ENCODE assay signal across 8 cellular contexts in genomic region chr19:2962018-2962670, GRCh38. TPM values are rescaled to one million over a fixed set of nuclear protein-coding genes. Genes with fewer than 3 reads are reported as not detected.
A peak's percentile ranks its signal among the peaks of the same experiment; 100 is the strongest.
DNase-seq lines count a peak whose midpoint lies in the region; ATAC-seq and TF ChIP-seq lines count a peak whose summit lies in the region.

No MANE protein-coding gene starts in this region.

- H3K4me2 ChIP-seq in OCI-LY3 (ENCODE audit: low read length), result 0 out of 2 replicates have a peak overlapping the region, but pooled peaks have one; percentile 1

- H3K79me2 ChIP-seq in OCI-LY3 (ENCODE audit: low read length), result no peaks in the 10 kb centered on the region

- TF ChIP-seq CTCF in OCI-LY3 (IDR thresholded peaks at IDR 0.05; ENCODE audit: low read depth, low read length) (peak; percentile 97), osteocyte (IDR thresholded peaks at IDR 0.05) (peak; percentile 81)

- DNase-seq in DMS153 treated with DMSO at 0.1 percent for 48 hours (lab: John Stamatoyannopoulos, UW; ENCODE audit: unreplicated experiment), result peak; percentile 61
- peak; percentile 87 for DNase-seq in KBM-7
- DNase-seq in foreskin melanocyte, result peak; percentile 62
- DNase-seq in osteocyte (ENCODE audit: extremely low spot score, unreplicated experiment), result peak; percentile 86

- no peaks in the 10 kb centered on the region for H3K9me3 Mint-ChIP-seq in activated T-helper 17 cell treated with anti-CD3 and anti-CD28 coated beads, Interleukin-2, amount 50 U/mL, for 72 hours
- H3K9me3 Mint-ChIP-seq in osteocyte (ENCODE audit: unreplicated experiment), result no peaks in the 10 kb centered on the region

- no peak overlapping the region for H3K27ac ChIP-seq in OCI-LY3 (ENCODE audit: low read length)

- no peaks in the 10 kb centered on the region for H4K20me1 ChIP-seq in OCI-LY3 (ENCODE audit: insufficient read depth, low read length)

- peak overlapping the region; percentile 40 for H3K27ac Mint-ChIP-seq in activated T-helper 17 cell treated with anti-CD3 and anti-CD28 coated beads, Interleukin-2, amount 50 U/mL, for 72 hours
- H3K27ac Mint-ChIP-seq in osteocyte (ENCODE audit: unreplicated experiment), result no peak overlapping the region

- H3K36me3 ChIP-seq in OCI-LY3 (replicated peaks; ENCODE audit: low read depth, low read length), result no peaks in the 10 kb centered on the region

- H3K4me3 Mint-ChIP-seq in activated T-helper 17 cell treated with anti-CD3 and anti-CD28 coated beads, Interleukin-2, amount 50 U/mL, for 72 hours, result no peak overlapping the region
- H3K4me3 Mint-ChIP-seq in osteocyte (ENCODE audit: unreplicated experiment), result peak overlapping the region; percentile 44

- in situ Hi-C loops in KBM-7 (cut with MboI; ENCODE audit: low pct_unique_long_range_greater_than_20kb, low sequenced_read_pairs), result no loop called here

- H3K4me1 Mint-ChIP-seq in activated T-helper 17 cell treated with anti-CD3 and anti-CD28 coated beads, Interleukin-2, amount 50 U/mL, for 72 hours, result no peaks in the 10 kb centered on the region
- peaks cover 5% of the 10 kb centered on the region for H3K4me1 Mint-ChIP-seq in osteocyte (ENCODE audit: unreplicated experiment)

- no peak overlapping the region for H3K9ac ChIP-seq in OCI-LY3 (ENCODE audit: low read length)

- no peaks in the 10 kb centered on the region for H3K4me1 ChIP-seq in OCI-LY3 (ENCODE audit: low read length)

- no peaks in the 10 kb centered on the region for H3K27me3 Mint-ChIP-seq in activated T-helper 17 cell treated with anti-CD3 and anti-CD28 coated beads, Interleukin-2, amount 50 U/mL, for 72 hours
- peaks cover 7% of the 10 kb centered on the region for H3K27me3 Mint-ChIP-seq in osteocyte (ENCODE audit: unreplicated experiment)

- no peak overlapping the region for H3K4me3 ChIP-seq in OCI-LY3 (ENCODE audit: low read length)

- H3K36me3 Mint-ChIP-seq in activated T-helper 17 cell treated with anti-CD3 and anti-CD28 coated beads, Interleukin-2, amount 50 U/mL, for 72 hours (ENCODE audit: low read depth), result no peaks in the 10 kb centered on the region
- H3K36me3 Mint-ChIP-seq in osteocyte (ENCODE audit: unreplicated experiment), result no peaks in the 10 kb centered on the region

- peak; percentile 88 for ATAC-seq in activated T-helper 17 cell treated with anti-CD3 and anti-CD28 coated beads, Interleukin-2, amount 50 U/mL, for 72 hours (replicated peaks)
- ATAC-seq in GM21526 (IDR thresholded peaks at IDR 0.05; ENCODE audit: low FRiP score, unreplicated experiment) (no peak), GM18907 (IDR thresholded peaks at IDR 0.05; ENCODE audit: unreplicated experiment) (no peak)

- no peaks in the 10 kb centered on the region for H3K9me3 ChIP-seq in OCI-LY3 (ENCODE audit: insufficient read depth, low read length)

- no peaks in the 10 kb centered on the region for H3K27me3 ChIP-seq in OCI-LY3 (ENCODE audit: low read depth, low read length)

- no peak overlapping the region for H2AFZ ChIP-seq in OCI-LY3 (ENCODE audit: low read depth, low read length)

RNA-seq across cellular contexts. Expression of gene TLE6, which starts 15.2 kb away (rescaled TPM):
- total RNA-seq in activated T-helper 17 cell treated with anti-CD3 and anti-CD28 coated beads, Interleukin-2, amount 50 U/mL, for 72 hours, result 1 to 10 TPM; 4.1 to 4.2 TPM
- 0.65 and 1.5 TPM in 2 replicates for total RNA-seq in osteocyte

RNA-seq across cellular contexts. Expression of gene ZNF77, which starts 17.4 kb away (rescaled TPM):
- 1 to 10 TPM; 4.7 to 4.9 TPM for total RNA-seq in activated T-helper 17 cell treated with anti-CD3 and anti-CD28 coated beads, Interleukin-2, amount 50 U/mL, for 72 hours
- total RNA-seq in osteocyte, result 4.0 and 4.9 TPM in 2 replicates
